ENCODE assay signal across 11 cellular contexts in genomic region chr16:22188267-22188594, GRCh38. TPM values are rescaled to one million over a fixed set of nuclear protein-coding genes. Genes with fewer than 3 reads are reported as not detected.
DNase-seq lines count a peak whose midpoint lies in the region; ATAC-seq, FAIRE-seq and TF ChIP-seq lines count a peak whose summit lies in the region.
"Had no signal": no experiment of that assay in that cellular context is flagged by ENCODE, and none has a peak within 500 bp of the region (broad histone marks: within the 10 kb centered on the region; RNA-seq: fewer than 3 reads in every experiment).

No MANE protein-coding gene starts in this region.

- no peak for DNase-seq in activated CD4-positive, alpha-beta T cell treated with anti-CD3 and anti-CD28 coated beads, Interleukin-2, amount 10 ng/mL, durations not matched to agents 24 days and 14 days
- DNase-seq in activated CD4-positive, alpha-beta T cell treated with anti-CD3 and anti-CD28 coated beads, Interleukin-2, amount 50 U/mL, for 48 hours = no peak
- no peak for DNase-seq in endothelial cell (ENCODE audit: low spot score)
- DNase-seq in small intestine = no peak
- DNase-seq in NCI-H345 (lab: John Stamatoyannopoulos, UW) = no peak
- no peak for DNase-seq in UCSD-AML1 (lab: John Stamatoyannopoulos, UW; ENCODE audit: unreplicated experiment)

- peak overlapping the region; percentile 97 for H3K4me2 ChIP-seq in Loucy (ENCODE audit: low read depth, low read length, poor library complexity, severe bottlenecking)

- H3K4me3 ChIP-seq in Loucy (ENCODE audit: low read length, poor library complexity, severe bottlenecking) = no peak overlapping the region
- no peak overlapping the region for H3K4me3 ChIP-seq in small intestine (ENCODE audit: low read depth in 1 of 2, low read length in 2 of 2)

- TF ChIP-seq CTCF in Loucy (conservative IDR thresholded peaks at IDR 0.05; ENCODE audit: low read length) = no peak
- no peak for TF ChIP-seq CTCF in endothelial cell (IDR thresholded peaks at IDR 0.05; ENCODE audit: unreplicated experiment)

- no peaks in the 10 kb centered on the region for H3K9me2 ChIP-seq in Loucy (replicated peaks; ENCODE audit: low read depth, low read length)

- H2AFZ ChIP-seq in Loucy (ENCODE audit: low read length) = no peak overlapping the region

- peak overlapping the region; percentile 41 to 99 for H3K27ac ChIP-seq in small intestine (ENCODE audit: low read depth in 1 of 2, low read length in 1 of 2)

- H3K79me2 ChIP-seq in Loucy (ENCODE audit: insufficient read depth, low read length) = no peaks in the 10 kb centered on the region

- no peak for FAIRE-seq in small intestine (lab: Jason Lieb, UNC)
- FAIRE-seq: A204.1, D721Med had no signal

- H3K36me3 Mint-ChIP-seq in activated CD4-positive, alpha-beta T cell treated with anti-CD3 and anti-CD28 coated beads, Interleukin-2, amount 10 ng/mL, durations not matched to agents 24 days and 14 days (ENCODE audit: low read depth) = no peaks in the 10 kb centered on the region
- H3K36me3 Mint-ChIP-seq in endothelial cell (ENCODE audit: low read depth, unreplicated experiment) = no peaks in the 10 kb centered on the region

- H3K36me3 ChIP-seq in Loucy (ENCODE audit: insufficient read depth, low read length) = no peaks in the 10 kb centered on the region
- no peaks in the 10 kb centered on the region for H3K36me3 ChIP-seq in small intestine (ENCODE audit: control insufficient read depth in 2 of 2, insufficient read depth in 2 of 2, low read length in 2 of 2)

- H4K20me1 ChIP-seq in Loucy (ENCODE audit: insufficient read depth, low read length, poor library complexity, severe bottlenecking) = no peaks in the 10 kb centered on the region

- H3F3A ChIP-seq in Loucy (ENCODE audit: low read depth) = 0 out of 2 replicates have a peak, but pooled peaks cover 6% of the 10 kb centered on the region

- H3K9ac ChIP-seq in Loucy (ENCODE audit: low read depth, low read length, poor library complexity, severe bottlenecking) = no peak overlapping the region

- intact Hi-C loops in activated CD4-positive, alpha-beta T cell treated with anti-CD3 and anti-CD28 coated beads, Interleukin-2, amount 10 ng/mL, durations not matched to agents 24 days and 14 days (cut with micrococcal nuclease) = loop anchor here (1.0 to 5.0 kb wide), 4 partner anchors 89 to 531 kb away; partner anchors contain the start of gene PDZD9

- no peak for ATAC-seq in GM21423 (IDR thresholded peaks at IDR 0.05; ENCODE audit: unreplicated experiment)

- H3K27ac Mint-ChIP-seq in activated CD4-positive, alpha-beta T cell treated with anti-CD3 and anti-CD28 coated beads, Interleukin-2, amount 10 ng/mL, durations not matched to agents 24 days and 14 days = peak overlapping the region; percentile 99
- peak overlapping the region; percentile 34 for H3K27ac Mint-ChIP-seq in endothelial cell (ENCODE audit: unreplicated experiment)

- WGBS in small intestine, 3 donors = 11 to 53% (median 53%) methylated on average over 2 of the region's 2 CpGs

- peaks cover 35% of the 10 kb centered on the region for H3K4me1 ChIP-seq in Loucy (ENCODE audit: insufficient read depth, low read length, poor library complexity, severe bottlenecking)
- H3K4me1 ChIP-seq in small intestine (ENCODE audit: control insufficient read depth in 2 of 2, insufficient read depth in 1 of 2, low read depth in 1 of 2, low read length in 1 of 2) = peaks cover 5 to 8% of the 10 kb centered on the region in 2 donors

- H3K4me3 Mint-ChIP-seq in activated CD4-positive, alpha-beta T cell treated with anti-CD3 and anti-CD28 coated beads, Interleukin-2, amount 10 ng/mL, durations not matched to agents 24 days and 14 days = no peak overlapping the region
- peak overlapping the region; percentile 45 for H3K4me3 Mint-ChIP-seq in endothelial cell (ENCODE audit: unreplicated experiment)

- H3K9me3 Mint-ChIP-seq in activated CD4-positive, alpha-beta T cell treated with anti-CD3 and anti-CD28 coated beads, Interleukin-2, amount 10 ng/mL, durations not matched to agents 24 days and 14 days = no peaks in the 10 kb centered on the region
- H3K9me3 Mint-ChIP-seq in endothelial cell (ENCODE audit: unreplicated experiment) = no peaks in the 10 kb centered on the region

- peaks cover 33% of the 10 kb centered on the region for H3K4me1 Mint-ChIP-seq in activated CD4-positive, alpha-beta T cell treated with anti-CD3 and anti-CD28 coated beads, Interleukin-2, amount 10 ng/mL, durations not matched to agents 24 days and 14 days
- H3K4me1 Mint-ChIP-seq in endothelial cell (ENCODE audit: unreplicated experiment) = peaks cover 29% of the 10 kb centered on the region

- H3K9me3 ChIP-seq in Loucy (ENCODE audit: insufficient read depth, low read depth, low read length) = no peaks in the 10 kb centered on the region
- no peaks in the 10 kb centered on the region for H3K9me3 ChIP-seq in small intestine (ENCODE audit: control insufficient read depth, low read depth)

- H3K27me3 Mint-ChIP-seq in activated CD4-positive, alpha-beta T cell treated with anti-CD3 and anti-CD28 coated beads, Interleukin-2, amount 10 ng/mL, durations not matched to agents 24 days and 14 days = no peaks in the 10 kb centered on the region
- peaks cover 17% of the 10 kb centered on the region for H3K27me3 Mint-ChIP-seq in endothelial cell (ENCODE audit: unreplicated experiment)

- no peaks in the 10 kb centered on the region for H3K27me3 ChIP-seq in Loucy (ENCODE audit: insufficient read depth, low read length, poor library complexity, severe bottlenecking)
- H3K27me3 ChIP-seq in small intestine (ENCODE audit: control insufficient read depth in 2 of 2, insufficient read depth in 2 of 2, low read length in 2 of 2) = no peaks in the 10 kb centered on the region

RNA-seq across cellular contexts. Expression of gene EEF2K, which starts 17.8 kb away (rescaled TPM):
- 30.5 and 33.9 TPM in 2 replicates for total RNA-seq in activated CD4-positive, alpha-beta T cell treated with anti-CD3 and anti-CD28 coated beads, Interleukin-2, amount 10 ng/mL, durations not matched to agents 24 days and 14 days
- 19.3 TPM for total RNA-seq in endothelial cell (ENCODE audit: unreplicated experiment)
- 1 to 10 TPM; 2.4 to 7.1 (median 4.5) TPM for polyA plus RNA-seq in small intestine

RNA-seq across cellular contexts. Expression of gene SDR42E2, which starts 25.9 kb away (rescaled TPM):
- 0.07 TPM in 1 of 2 replicates, not detected in the other for total RNA-seq in activated CD4-positive, alpha-beta T cell treated with anti-CD3 and anti-CD28 coated beads, Interleukin-2, amount 10 ng/mL, durations not matched to agents 24 days and 14 days
- total RNA-seq in endothelial cell (ENCODE audit: unreplicated experiment) = 0.10 TPM
- under 1 TPM in 1 of 3 donors, not detected in 2; 0.01 TPM for polyA plus RNA-seq in small intestine
- total RNA-seq: left lobe of liver had no signal
